Comparison of ENCODE assay signal across 15 cellular contexts in the genomic region with DNA sequence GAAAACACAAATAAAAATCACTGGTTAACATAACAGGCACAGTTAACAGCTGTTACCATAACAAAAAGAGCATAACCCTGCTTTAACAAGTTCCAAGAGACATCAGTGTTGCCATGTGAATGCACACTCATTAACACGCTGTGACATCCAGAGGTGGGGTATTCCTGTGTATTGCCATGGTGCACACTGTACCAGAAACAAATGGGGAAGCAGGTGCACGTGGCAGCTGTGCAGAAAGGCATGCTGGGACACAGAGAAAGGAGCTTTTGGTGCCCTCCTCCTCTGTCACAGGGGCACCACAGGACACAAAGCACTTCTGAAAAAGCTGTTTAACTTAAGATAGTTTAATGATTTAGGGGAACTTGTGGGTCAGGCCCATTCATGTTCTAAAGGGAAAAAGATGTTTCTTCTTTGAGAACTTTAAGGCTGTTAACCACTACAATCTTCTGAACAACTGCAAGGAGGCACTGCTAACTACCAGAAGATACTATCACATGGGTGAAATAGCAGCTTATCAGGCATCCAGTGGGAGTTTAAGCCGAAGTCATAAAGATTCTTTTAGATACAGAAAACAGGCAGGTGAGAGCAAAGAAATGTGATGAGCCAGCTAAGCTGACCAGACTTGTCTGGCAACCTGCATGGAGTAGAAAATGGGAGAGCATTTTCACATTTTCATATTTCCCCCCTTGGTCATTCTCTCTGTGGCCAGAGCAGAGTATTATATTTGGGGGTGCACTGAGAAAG. TPM values are rescaled to one million over a fixed set of nuclear protein-coding genes. Genes with fewer than 3 reads are reported as not detected.
DNase-seq lines count a peak whose midpoint lies in the region; ATAC-seq and TF ChIP-seq lines count a peak whose summit lies in the region.
"Had no signal": no experiment of that assay in that cellular context is flagged by ENCODE, and none has a peak within 500 bp of the region (broad histone marks: within the 10 kb centered on the region; RNA-seq: fewer than 3 reads in every experiment).

No MANE protein-coding gene starts in this region.

- peaks cover 6 to 36% (median 18%) of the 10 kb centered on the region in 5 donors for H3K36me3 Mint-ChIP-seq in naive thymus-derived CD4-positive, alpha-beta T cell
- H3K36me3 Mint-ChIP-seq in progenitor cell of endocrine pancreas (ENCODE audit: insufficient read depth), result peaks cover 21% of the 10 kb centered on the region

- H3K9ac ChIP-seq in KMS-11 (no peak overlapping the region), colonic mucosa (ENCODE audit: low read depth in 2 of 2, low read length in 2 of 2) (no peak overlapping the region)
- H3K9ac ChIP-seq: BLaER1 had no signal

- H3K27me3 ChIP-seq in KMS-11 (ENCODE audit: insufficient read depth, low read depth) (no peaks in the 10 kb centered on the region), colonic mucosa (no peaks in the 10 kb centered on the region)
- no peaks in the 10 kb centered on the region for H3K27me3 ChIP-seq in naive thymus-derived CD4-positive, alpha-beta T cell (ENCODE audit: control insufficient read depth in 2 of 2, insufficient read depth in 2 of 2, low read length in 2 of 2)
- H3K27me3 ChIP-seq: BLaER1, tibial artery had no signal

- peaks cover 22% of the 10 kb centered on the region for H3K4me1 ChIP-seq in KMS-11 (ENCODE audit: low read depth, poor library complexity, severe bottlenecking)
- no peaks in the 10 kb centered on the region for H3K4me1 ChIP-seq in naive thymus-derived CD4-positive, alpha-beta T cell (ENCODE audit: control insufficient read depth in 2 of 2, insufficient read depth in 2 of 2, low read length in 2 of 2)
- no peaks in the 10 kb centered on the region for H3K4me1 ChIP-seq in colonic mucosa

- H3K36me3 ChIP-seq in KMS-11 (ENCODE audit: insufficient read depth), result no peaks in the 10 kb centered on the region
- H3K36me3 ChIP-seq in naive thymus-derived CD4-positive, alpha-beta T cell (ENCODE audit: control insufficient read depth in 2 of 3, insufficient read depth in 3 of 3, low read length in 3 of 3), result peaks cover 0 to 38% (median 0%) of the 10 kb centered on the region in 3 experiments
- no peaks in the 10 kb centered on the region for H3K36me3 ChIP-seq in colonic mucosa

- H3K27me3 Mint-ChIP-seq in naive thymus-derived CD4-positive, alpha-beta T cell, result no peaks in the 10 kb centered on the region
- H3K27me3 Mint-ChIP-seq in progenitor cell of endocrine pancreas, result no peaks in the 10 kb centered on the region
- H3K27me3 Mint-ChIP-seq: activated naive CD8-positive, alpha-beta T cell treated with anti-CD3 and anti-CD28 coated beads for 36 hours had no signal

- TF ChIP-seq CTCF in KMS-11 (conservative IDR thresholded peaks at IDR 0.05; ENCODE audit: low read depth, low read length) (no peak), VCaP (conservative IDR thresholded peaks at IDR 0.05) (no peak; the same call in 1 of the 2 replicates), progenitor cell of endocrine pancreas (IDR thresholded peaks at IDR 0.05; ENCODE audit: unreplicated experiment) (no peak), colonic mucosa (IDR thresholded peaks at IDR 0.05) (no peak)

- no peak overlapping the region for H3K4me3 Mint-ChIP-seq in naive thymus-derived CD4-positive, alpha-beta T cell
- no peak overlapping the region for H3K4me3 Mint-ChIP-seq in progenitor cell of endocrine pancreas (ENCODE audit: low read depth)
- H3K4me3 Mint-ChIP-seq: activated naive CD8-positive, alpha-beta T cell treated with anti-CD3 and anti-CD28 coated beads for 36 hours had no signal

- H3K27ac ChIP-seq in KMS-11 (peak overlapping the region; percentile 14; the same call in 1 of the 2 replicates), VCaP (peak overlapping the region; percentile 97), colonic mucosa (no peak overlapping the region)
- no peak overlapping the region for H3K27ac ChIP-seq in naive thymus-derived CD4-positive, alpha-beta T cell (ENCODE audit: low read depth, low read length)
- H3K27ac ChIP-seq: BLaER1, tibial artery had no signal

- no peaks in the 10 kb centered on the region for H4K20me1 ChIP-seq in KMS-11 (ENCODE audit: insufficient read depth)

- peaks cover 0 to 2% (median 0%) of the 10 kb centered on the region in 11 donors for H3K9me3 Mint-ChIP-seq in naive thymus-derived CD4-positive, alpha-beta T cell
- peaks cover 3% of the 10 kb centered on the region for H3K9me3 Mint-ChIP-seq in progenitor cell of endocrine pancreas (ENCODE audit: low read depth)
- H3K9me3 Mint-ChIP-seq: activated naive CD8-positive, alpha-beta T cell treated with anti-CD3 and anti-CD28 coated beads for 36 hours had no signal

- no peaks in the 10 kb centered on the region for H3K9me3 ChIP-seq in naive thymus-derived CD4-positive, alpha-beta T cell (ENCODE audit: control insufficient read depth in 2 of 3, low read length in 3 of 3)
- no peaks in the 10 kb centered on the region for H3K9me3 ChIP-seq in colonic mucosa
- H3K9me3 ChIP-seq: BLaER1, tibial artery had no signal

- POLR2A ChIA-PET in naive thymus-derived CD4-positive, alpha-beta T cell (lab: Charles Lee), result interaction anchor here (1.1 kb wide), 1 partner anchor 57 kb away, joined by 4 read pairs; no protein-coding TSS in a partner anchor

- peak overlapping the region; percentile 6; the same call in 1 of the 2 replicates for H3K4me2 ChIP-seq in KMS-11
- H3K4me2 ChIP-seq: BLaER1 had no signal

- H3K4me1 Mint-ChIP-seq in naive thymus-derived CD4-positive, alpha-beta T cell, result peaks cover 0 to 10% (median 7%) of the 10 kb centered on the region in 7 donors
- peaks cover 4% of the 10 kb centered on the region for H3K4me1 Mint-ChIP-seq in progenitor cell of endocrine pancreas (ENCODE audit: low read depth)

- ATAC-seq in naive thymus-derived CD4-positive, alpha-beta T cell, result peak; percentile 57
- ATAC-seq in GM18909 (IDR thresholded peaks at IDR 0.05; ENCODE audit: poor library complexity, unreplicated experiment) (no peak), GM21515 (IDR thresholded peaks at IDR 0.05; ENCODE audit: unreplicated experiment) (no peak)

- intact Hi-C loops in naive thymus-derived CD4-positive, alpha-beta T cell (cut with micrococcal nuclease), result loop anchor here (5.0 to 10.0 kb wide), 3 partner anchors 257 to 1192 kb away; no protein-coding TSS in a partner anchor
- intact Hi-C loops in colonic mucosa (cut with DNase I), result loop anchor here (5.0 to 10.0 kb wide), 5 partner anchors 82 to 384 kb away; a partner anchor contains a TSS

- no peaks in the 10 kb centered on the region for H3K79me2 ChIP-seq in KMS-11 (ENCODE audit: insufficient read depth, low read depth)

- CTCF ChIA-PET in naive thymus-derived CD4-positive, alpha-beta T cell (lab: Charles Lee), result interaction anchor here (0.5 to 6.1 kb wide), 4 partner anchors 10 to 364 kb away, joined by 3 to 84 read pairs (median 4); no protein-coding TSS in a partner anchor

- peak overlapping the region in 3 of 9 donors; percentile 8 to 44 (median 14) for H3K27ac Mint-ChIP-seq in naive thymus-derived CD4-positive, alpha-beta T cell
- no peak overlapping the region for H3K27ac Mint-ChIP-seq in progenitor cell of endocrine pancreas
- H3K27ac Mint-ChIP-seq: activated naive CD8-positive, alpha-beta T cell treated with anti-CD3 and anti-CD28 coated beads for 36 hours had no signal

- no peak overlapping the region for H3K4me3 ChIP-seq in KMS-11 (IDR thresholded peaks at IDR 0.05; ENCODE audit: insufficient read depth, low read depth, low read length)
- H3K4me3 ChIP-seq in naive thymus-derived CD4-positive, alpha-beta T cell (ENCODE audit: low read length), result no peak overlapping the region
- no peak overlapping the region for H3K4me3 ChIP-seq in colonic mucosa
- H3K4me3 ChIP-seq: BLaER1, tibial artery had no signal

- H2AFZ ChIP-seq in KMS-11 (ENCODE audit: low read depth), result no peak overlapping the region

- DNase-seq in CD1c-positive myeloid dendritic cell (ENCODE audit: extremely low spot score), result peak; percentile 52
- DNase-seq in naive thymus-derived CD4-positive, alpha-beta T cell, result no peak
- DNase-seq in progenitor cell of endocrine pancreas (ENCODE audit: low spot score, unreplicated experiment), result no peak
- DNase-seq in colonic mucosa, result no peak
- DNase-seq: activated naive CD8-positive, alpha-beta T cell treated with anti-CD3 and anti-CD28 coated beads for 36 hours; islet precursor cell; NCI-H187; NCI-H774; Right ventricle myocardium superior; tibial artery had no signal

RNA-seq across cellular contexts. Expression of a gene that starts 56.4 kb away (rescaled TPM):
- 10 to 100 TPM; 46.9 to 66.5 (median 60.1) TPM for total RNA-seq in naive thymus-derived CD4-positive, alpha-beta T cell
- polyA plus RNA-seq in naive thymus-derived CD4-positive, alpha-beta T cell, result 10 to 100 TPM; 83.9 to 86.1 TPM
- total RNA-seq in progenitor cell of endocrine pancreas (79.3 and 80.8 TPM in 2 replicates), colonic mucosa (100 to 1,000 TPM; 128 to 130 TPM)

Comparison
In these comparisons a context has a peak if more than half of its experiments do, and no peak if none do; other contexts are left out.
1. H3K27ac ChIP-seq: peak in KMS-11 (single experiment) and VCaP (single experiment); none in naive thymus-derived CD4-positive, alpha-beta T cell (single experiment) and colonic mucosa (single experiment).